31 cellular contexts compared by ENCODE assay signal in genomic region chr17:155576-155975, GRCh38. TPM values are rescaled to one million over a fixed set of nuclear protein-coding genes. Genes with fewer than 3 reads are reported as not detected.
DNase-seq lines count a peak whose midpoint lies in the region; ATAC-seq, FAIRE-seq and TF ChIP-seq lines count a peak whose summit lies in the region.
"Had no signal": no experiment of that assay in that cellular context is flagged by ENCODE, and none has a peak within 500 bp of the region (broad histone marks: within the 10 kb centered on the region; RNA-seq: fewer than 3 reads in every experiment).

No MANE protein-coding gene starts in this region.

- TF ChIP-seq EP300 in HepG2 (IDR thresholded peaks at IDR 0.05; ENCODE audit: low read depth in 2 of 2, low read length in 2 of 2): no peak
- no peak for TF ChIP-seq EP300 in HepG2 (CRISPR knock-in tag; IDR thresholded peaks at IDR 0.05; ENCODE audit: borderline replicate concordance)

- CTCF ChIA-PET in HepG2 (lab: Yijun Ruan, JAX; ENCODE audit: low intra/inter-chr PET ratio, low total read pairs): no interaction called here

- no peak for TF ChIP-seq POLR2A in right lobe of liver (IDR thresholded peaks at IDR 0.05)
- no peak for TF ChIP-seq POLR2A in HepG2 (IDR thresholded peaks at IDR 0.05; ENCODE audit: insufficient read depth in 1 of 2, low read depth in 2 of 2, low read length in 2 of 2)

- H3K4me1 ChIP-seq in right lobe of liver (peaks cover 0 to 5% (median 0%) of the 10 kb centered on the region in 4 donors), HepG2 (ENCODE audit: insufficient read depth, low read length) (peaks cover 24% of the 10 kb centered on the region)

- H3K36me3 Mint-ChIP-seq in glutamatergic neuron (ENCODE audit: unreplicated experiment) (no peaks in the 10 kb centered on the region), neural crest cell (ENCODE audit: low read depth) (no peaks in the 10 kb centered on the region)

- H3K4me3 Mint-ChIP-seq in glutamatergic neuron (ENCODE audit: unreplicated experiment): no peak overlapping the region
- H3K4me3 Mint-ChIP-seq in neural crest cell: no peak overlapping the region
- H3K4me3 Mint-ChIP-seq: CD8-positive, alpha-beta memory T cell; GM23338; H9 had no signal

- FAIRE-seq in HepG2 (lab: Jason Lieb, UNC): no peak
- FAIRE-seq: GM12891 had no signal

- BruUV-seq in HepG2 (replicated peaks; lab: Mats Ljungman, UMichigan): no TSS peak

- in situ Hi-C loops in HepG2 (cut with HindIII; ENCODE audit: extremely low pct_ligation_motif_present, low pct_unique_long_range_greater_than_20kb): no loop called here

- H3K27ac Mint-ChIP-seq in glutamatergic neuron (ENCODE audit: unreplicated experiment) (no peak overlapping the region), neural crest cell (ENCODE audit: unreplicated experiment) (peak overlapping the region; percentile 19)
- H3K27ac Mint-ChIP-seq: CD8-positive, alpha-beta memory T cell; GM23338 had no signal

- H3K27me3 Mint-ChIP-seq in glutamatergic neuron (ENCODE audit: unreplicated experiment) (peaks cover 4% of the 10 kb centered on the region), neural crest cell (ENCODE audit: low read depth) (no peaks in the 10 kb centered on the region)

- no peak for TF ChIP-seq RAD21 in HepG2 (CRISPR knock-in tag; IDR thresholded peaks at IDR 0.05)

- no peaks in the 10 kb centered on the region for H4K20me1 ChIP-seq in HepG2 (ENCODE audit: insufficient read depth, low read length)

- H3K27me3 ChIP-seq in right lobe of liver (no peaks in the 10 kb centered on the region), HepG2 (ENCODE audit: control insufficient read depth in 1 of 2, insufficient read depth in 2 of 2, low read length in 2 of 2) (peaks cover 1 to 20% of the 10 kb centered on the region in 2 experiments; a peak in 3 of 5 replicates)
- H3K27me3 ChIP-seq: MG63 had no signal

- H3K4me3 ChIP-seq in right lobe of liver (no peak overlapping the region), HepG2 (replicated peaks in 1 of 3; ENCODE audit: insufficient read depth in 1 of 3, low read depth in 2 of 3, low read length in 3 of 3) (no peak overlapping the region)
- H3K4me3 ChIP-seq: GM23338, MG63, PC-9, SK-N-MC had no signal

- H3K36me3 ChIP-seq in right lobe of liver (no peaks in the 10 kb centered on the region), HepG2 (replicated peaks in 1 of 2; ENCODE audit: control insufficient read depth in 1 of 2, insufficient read depth in 2 of 2, low read length in 2 of 2) (no peaks in the 10 kb centered on the region)
- H3K36me3 ChIP-seq: MG63 had no signal

- DNase-seq in right lobe of liver (peak in 2 of 3 donors; percentile 28 to 38), HepG2 (ENCODE audit: low spot score) (no peak), glutamatergic neuron (peak; percentile 4), neural crest cell (ENCODE audit: low read depth, low spot score) (no peak), superior temporal gyrus (ENCODE audit: extremely low spot score) (no peak), caudate nucleus (lab: John Stamatoyannopoulos, UW) (no peak)
- no peak for DNase-seq in activated CD4-positive, alpha-beta T cell treated with anti-CD3 and anti-CD28 coated beads for 4 hours
- DNase-seq: Calu3; DMS79 treated with DMSO at 0.1 percent for 48 hours; GF-D8; H9; IMR-90; KG1; MG63; NCI-H1105 treated with DMSO at 0.1 percent for 48 hours; NCI-H146; NCI-H1930; NCI-H2107; NCI-H446 treated with DMSO at 0.1 percent for 48 hours; NCI-H526; NCI-H82; NK-92 treated with Interleukin-12 subunit alpha and Interleukin-12 subunit beta, amount 100 ng/mL, for 24 hours; PC-9; SIG-M5 had no signal

- H3K4me2 ChIP-seq in HepG2 (ENCODE audit: low read depth, low read length): no peak overlapping the region
- H3K4me2 ChIP-seq: GM23338, PC-9 had no signal

- intact Hi-C loops in right lobe of liver (cut with DNase I) (no loop called here), HepG2 (cut with micrococcal nuclease; ENCODE audit: unreplicated experiment) (no loop called here)

- no peak overlapping the region for H2AFZ ChIP-seq in HepG2 (ENCODE audit: low read length)
- H2AFZ ChIP-seq: GM23338, PC-9 had no signal

- H3K27ac ChIP-seq in right lobe of liver (no peak overlapping the region), HepG2 (ENCODE audit: extremely low read length, insufficient read depth, low read length) (no peak overlapping the region), caudate nucleus (ENCODE audit: low read depth, low read length) (no peak overlapping the region)
- H3K27ac ChIP-seq: C4-2B, PC-9, SK-N-MC had no signal

- 100% methylated on average over 1 of the region's 7 CpGs for WGBS in right lobe of liver (ENCODE audit: insufficient coverage, low coverage, low lambda C conversion rate, missing lambda C conversion rate)
- WGBS in HepG2 (ENCODE audit: low lambda C conversion rate): 67% methylated on average over 3 of the region's 7 CpGs

- H3K9ac ChIP-seq in HepG2 (ENCODE audit: insufficient read depth, low read depth, low read length): no peak overlapping the region

- no peaks in the 10 kb centered on the region for H3K79me2 ChIP-seq in HepG2 (ENCODE audit: insufficient read depth, low read length)

- ATAC-seq in right lobe of liver: no peak
- ATAC-seq in HepG2: no peak
- ATAC-seq: GM23338 had no signal

- TF ChIP-seq CTCF in right lobe of liver (IDR thresholded peaks at IDR 0.05) (no peak), HepG2 (CRISPR knock-in tag; IDR thresholded peaks at IDR 0.05) (no peak), glutamatergic neuron (IDR thresholded peaks at IDR 0.05; ENCODE audit: partially characterized antibody, unreplicated experiment) (no peak), neural crest cell (conservative IDR thresholded peaks at IDR 0.05) (no peak)

- H3K9me3 ChIP-seq in right lobe of liver: no peaks in the 10 kb centered on the region
- H3K9me3 ChIP-seq in HepG2 (ENCODE audit: low read length): no peaks in the 10 kb centered on the region
- H3K9me3 ChIP-seq: MG63 had no signal

- POLR2A ChIA-PET in HepG2 (lab: Yijun Ruan, JAX): no interaction called here

- H3K9me3 Mint-ChIP-seq in glutamatergic neuron (ENCODE audit: unreplicated experiment) (no peaks in the 10 kb centered on the region), neural crest cell (no peaks in the 10 kb centered on the region)
- H3K9me3 Mint-ChIP-seq: CD8-positive, alpha-beta memory T cell; GM23338; H9 had no signal

- H3K4me1 Mint-ChIP-seq in glutamatergic neuron (ENCODE audit: low read depth, unreplicated experiment): no peaks in the 10 kb centered on the region
- H3K4me1 Mint-ChIP-seq in neural crest cell: no peaks in the 10 kb centered on the region
- H3K4me1 Mint-ChIP-seq: CD8-positive, alpha-beta memory T cell; GM23338; H9 had no signal

RNA-seq across cellular contexts. Expression of gene SCGB1C2, which starts 18.2 kb away (rescaled TPM):
- total RNA-seq in right lobe of liver: not detected
- not detected in 2 replicates for total RNA-seq in HepG2 (2016; rRNA removed; fragmentation: Illumina TruSeq; extraction: Trizol)
- total RNA-seq in HepG2 (2016; cell fraction: cytosol; rRNA removed; fragmentation: Illumina TruSeq; extraction: Trizol; ENCODE audit: low read depth): not detected in 2 replicates
- not detected in 2 replicates for total RNA-seq in HepG2 (2016; cell fraction: insoluble cytoplasmic fraction; rRNA removed; fragmentation: Illumina TruSeq; extraction: Trizol)
- total RNA-seq in HepG2 (2016; cell fraction: membrane; rRNA removed; fragmentation: Illumina TruSeq; extraction: Trizol): not detected in 2 replicates
- total RNA-seq in HepG2 (2016; cell fraction: nucleus; rRNA removed; fragmentation: Illumina TruSeq; extraction: Trizol): not detected in 2 replicates
- polyA plus RNA-seq in HepG2 (2011; rRNA removed): not detected in 2 replicates
- polyA plus RNA-seq in HepG2 (2011; cell fraction: cytosol; rRNA removed): not detected in 2 replicates
- not detected in 2 replicates for polyA plus RNA-seq in HepG2 (2011; cell fraction: nucleus; rRNA removed)
- not detected in 2 replicates for polyA plus RNA-seq in HepG2 (2012)
- not detected in 2 replicates for polyA plus RNA-seq in HepG2 (2016; cell fraction: cytosol; fragmentation: Illumina TruSeq; extraction: Trizol; ENCODE audit: low read depth)
- not detected in 2 replicates for polyA plus RNA-seq in HepG2 (2016; cell fraction: insoluble cytoplasmic fraction; fragmentation: Illumina TruSeq; extraction: Trizol; ENCODE audit: low read depth)
- not detected in 2 replicates for polyA plus RNA-seq in HepG2 (2016; cell fraction: membrane; fragmentation: Illumina TruSeq; extraction: Trizol; ENCODE audit: low read depth)
- polyA plus RNA-seq in HepG2 (2016; cell fraction: nucleus; fragmentation: Illumina TruSeq; extraction: Trizol; ENCODE audit: insufficient read depth, low read depth): not detected in 2 replicates
- polyA minus RNA-seq in HepG2 (2011; rRNA and poly(A)+ RNA removed; ENCODE audit: low replicate concordance): not detected in 2 replicates
- polyA minus RNA-seq in HepG2 (2011; cell fraction: cytosol; rRNA and poly(A)+ RNA removed): not detected in 2 replicates
- polyA minus RNA-seq in HepG2 (2011; cell fraction: nucleus; rRNA and poly(A)+ RNA removed): not detected in 2 replicates
- total RNA-seq in glutamatergic neuron (ENCODE audit: unreplicated experiment): not detected
- not detected in 2 replicates for total RNA-seq in neural crest cell
- total RNA-seq: A673; Calu3; CD8-positive, alpha-beta memory T cell; GM23338; H9; IMR-90; PC-9; RPMI7951 had no signal
- polyA plus RNA-seq: CD8-positive, alpha-beta memory T cell; GM23338; IMR-90 had no signal

RNA-seq across cellular contexts. Expression of gene DOC2B, which starts 25.9 kb away (rescaled TPM):
- 1 to 10 TPM in 2 of 6 experiments, under 1 TPM in 4; 0.40 to 1.7 (median 0.91) TPM for total RNA-seq in right lobe of liver
- 0.22 TPM in 1 of 2 replicates, not detected in the other for total RNA-seq in HepG2 (2016; rRNA removed; fragmentation: Illumina TruSeq; extraction: Trizol)
- total RNA-seq in HepG2 (2016; cell fraction: cytosol; rRNA removed; fragmentation: Illumina TruSeq; extraction: Trizol; ENCODE audit: low read depth): 0.09 and 0.30 TPM in 2 replicates
- total RNA-seq in HepG2 (2016; cell fraction: insoluble cytoplasmic fraction; rRNA removed; fragmentation: Illumina TruSeq; extraction: Trizol): 0.04 TPM in 1 of 2 replicates, not detected in the other
- total RNA-seq in HepG2 (2016; cell fraction: membrane; rRNA removed; fragmentation: Illumina TruSeq; extraction: Trizol): 0.06 and 0.38 TPM in 2 replicates
- total RNA-seq in HepG2 (2016; cell fraction: nucleus; rRNA removed; fragmentation: Illumina TruSeq; extraction: Trizol): 0.06 TPM in 1 of 2 replicates, not detected in the other
- polyA plus RNA-seq in HepG2 (2011; rRNA removed): 0.09 and 0.77 TPM in 2 replicates
- polyA plus RNA-seq in HepG2 (2011; cell fraction: cytosol; rRNA removed): 0.21 and 0.25 TPM in 2 replicates
- 0.31 and 0.33 TPM in 2 replicates for polyA plus RNA-seq in HepG2 (2011; cell fraction: nucleus; rRNA removed)
- polyA plus RNA-seq in HepG2 (2012): 0.05 and 0.23 TPM in 2 replicates
- 0.08 and 0.34 TPM in 2 replicates for polyA plus RNA-seq in HepG2 (2016; cell fraction: cytosol; fragmentation: Illumina TruSeq; extraction: Trizol; ENCODE audit: low read depth)
- polyA plus RNA-seq in HepG2 (2016; cell fraction: insoluble cytoplasmic fraction; fragmentation: Illumina TruSeq; extraction: Trizol; ENCODE audit: low read depth): not detected in 2 replicates
- polyA plus RNA-seq in HepG2 (2016; cell fraction: membrane; fragmentation: Illumina TruSeq; extraction: Trizol; ENCODE audit: low read depth): 0.33 TPM in 1 of 2 replicates, not detected in the other
- polyA plus RNA-seq in HepG2 (2016; cell fraction: nucleus; fragmentation: Illumina TruSeq; extraction: Trizol; ENCODE audit: insufficient read depth, low read depth): 0.22 and 0.36 TPM in 2 replicates
- polyA minus RNA-seq in HepG2 (2011; rRNA and poly(A)+ RNA removed; ENCODE audit: low replicate concordance): 0.08 TPM in 1 of 2 replicates, not detected in the other
- 0.40 TPM in 1 of 2 replicates, not detected in the other for polyA minus RNA-seq in HepG2 (2011; cell fraction: cytosol; rRNA and poly(A)+ RNA removed)
- polyA minus RNA-seq in HepG2 (2011; cell fraction: nucleus; rRNA and poly(A)+ RNA removed): 0.13 TPM in 1 of 2 replicates, not detected in the other
- total RNA-seq in glutamatergic neuron (ENCODE audit: unreplicated experiment): 109 TPM
- 0.91 and 1.0 TPM in 2 replicates for total RNA-seq in neural crest cell
- total RNA-seq: IMR-90, PC-9, RPMI7951 had no signal
- polyA plus RNA-seq: CD8-positive, alpha-beta memory T cell; IMR-90 had no signal

Comparison
In these comparisons a context has a peak if more than half of its experiments do, and no peak if none do; other contexts are left out.
1. DNase-seq: peak in right lobe of liver (2 of 3) and glutamatergic neuron (single experiment); none in HepG2 (single experiment), neural crest cell (single experiment), superior temporal gyrus (single experiment), activated CD4-positive, alpha-beta T cell treated with anti-CD3 and anti-CD28 coated beads for 4 hours (0 of 2) and caudate nucleus (0 of 61).
2. RNA of gene DOC2B, which starts 25.9 kb away (total RNA-seq): 109 TPM in glutamatergic neuron (single experiment); 0.40 to 1.7 TPM in right lobe of liver, 0.91 to 1.0 TPM in neural crest cell and 0.04 to 0.38 TPM in HepG2; every median in the first group is over 10 times any median in the second.